1 cellular context compared by ENCODE assay signal in the genomic region with DNA sequence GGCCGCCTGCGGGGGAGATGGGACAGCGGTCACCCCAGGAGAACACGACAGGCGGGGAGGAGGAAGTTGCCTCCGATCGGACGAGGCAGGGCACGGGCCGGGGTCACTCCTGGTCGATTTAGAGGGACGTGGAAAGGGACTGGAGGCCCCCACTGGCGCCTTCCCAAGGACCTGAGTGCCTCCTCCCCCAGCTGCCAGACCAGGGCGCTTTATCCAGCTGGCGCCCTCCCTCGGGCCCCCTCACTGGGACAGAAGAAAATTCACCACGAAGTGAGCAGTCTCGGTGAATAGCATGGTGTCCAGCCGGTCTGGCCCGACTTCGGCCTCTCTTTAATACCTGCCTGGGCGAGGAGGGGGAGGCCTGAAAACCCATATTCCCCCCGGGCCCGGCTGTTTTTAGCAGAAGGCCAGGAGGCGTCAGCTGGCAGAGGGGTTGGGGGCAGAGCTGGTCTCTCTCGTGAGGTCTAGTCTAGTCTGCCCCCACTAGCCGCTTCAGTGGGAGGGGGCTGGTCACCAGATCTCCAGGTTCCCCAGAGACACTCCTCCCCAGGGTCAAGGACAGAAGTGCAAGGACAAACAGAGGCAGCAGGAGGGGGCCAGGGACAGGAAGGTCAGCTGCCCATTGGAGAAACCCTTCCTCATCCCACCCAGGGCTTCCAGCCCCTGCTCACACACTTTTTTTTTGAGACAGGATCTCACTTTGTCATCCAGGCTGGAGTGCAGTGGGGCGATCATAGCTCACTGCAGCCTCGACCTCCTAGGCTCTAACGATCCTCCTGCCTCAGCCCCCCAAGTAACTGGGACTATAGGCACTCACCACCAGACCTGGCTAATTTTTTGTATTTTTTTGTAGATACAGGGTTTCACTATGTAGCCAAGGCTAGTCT.
TF ChIP-seq lines count a peak whose summit lies in the region.

No MANE protein-coding gene starts in this region.

TF ChIP-seq in HepG2, 621 proteins besides CTCF, POLR2A, EP300 and RAD21 (continued from another document and continues in another):
- TF ChIP-seq, protein P1, sequence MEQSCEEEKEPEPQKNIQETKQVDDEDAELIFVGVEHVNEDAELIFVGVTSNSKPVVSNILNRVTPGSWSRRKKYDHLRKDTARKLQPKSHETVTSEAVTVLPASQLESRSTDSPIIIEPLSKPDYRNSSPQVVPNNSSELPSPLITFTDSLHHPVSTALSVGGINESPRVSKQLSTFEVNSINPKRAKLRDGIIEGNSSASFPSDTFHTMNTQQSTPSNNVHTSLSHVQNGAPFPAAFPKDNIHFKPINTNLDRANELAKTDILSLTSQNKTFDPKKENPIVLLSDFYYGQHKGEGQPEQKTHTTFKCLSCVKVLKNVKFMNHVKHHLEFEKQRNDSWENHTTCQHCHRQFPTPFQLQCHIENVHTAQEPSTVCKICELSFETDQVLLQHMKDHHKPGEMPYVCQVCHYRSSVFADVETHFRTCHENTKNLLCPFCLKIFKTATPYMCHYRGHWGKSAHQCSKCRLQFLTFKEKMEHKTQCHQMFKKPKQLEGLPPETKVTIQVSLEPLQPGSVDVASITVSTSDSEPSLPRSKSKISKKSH (CRISPR knock-in tag; IDR thresholded peaks at IDR 0.05; ENCODE audit: borderline replicate concordance) = peak; percentile 76; the same call in 1 of the 2 replicates
- TF ChIP-seq AKAP8 (CRISPR knock-in tag; IDR thresholded peaks at IDR 0.05) (no peak), MYNN (CRISPR knock-in tag; IDR thresholded peaks at IDR 0.05; ENCODE audit: low read depth) (no peak), GTF3A (CRISPR knock-in tag; conservative IDR thresholded peaks at IDR 0.05) (no peak), FOXK2 (IDR thresholded peaks at IDR 0.05) (no peak), CENPT (CRISPR knock-in tag; IDR thresholded peaks at IDR 0.05; ENCODE audit: low read depth) (no peak), ZNF451 (CRISPR knock-in tag; IDR thresholded peaks at IDR 0.05) (no peak), FOXO1 (CRISPR knock-in tag; IDR thresholded peaks at IDR 0.05) (no peak), ZNF329 (CRISPR knock-in tag; IDR thresholded peaks at IDR 0.05; ENCODE audit: low read depth) (no peak), ZNF790 (CRISPR knock-in tag; IDR thresholded peaks at IDR 0.05; ENCODE audit: borderline replicate concordance) (no peak), ZNF251 (CRISPR knock-in tag; IDR thresholded peaks at IDR 0.05) (no peak), ZIK1 (CRISPR knock-in tag; IDR thresholded peaks at IDR 0.05; ENCODE audit: borderline replicate concordance, low read depth) (no peak), ZNF678 (CRISPR knock-in tag; IDR thresholded peaks at IDR 0.05) (no peak), BHLHE40 (IDR thresholded peaks at IDR 0.05; ENCODE audit: low read length) (no peak), POLR2G (IDR thresholded peaks at IDR 0.05; ENCODE audit: low read depth, low read length) (peak; percentile 8; the same call in 1 of the 2 replicates), ZSCAN29 (CRISPR knock-in tag; conservative IDR thresholded peaks at IDR 0.05) (no peak), TBX3 (IDR thresholded peaks at IDR 0.05; ENCODE audit: borderline replicate concordance) (no peak), ZFP62 (CRISPR knock-in tag; IDR thresholded peaks at IDR 0.05) (no peak), ZBTB8A (CRISPR knock-in tag; IDR thresholded peaks at IDR 0.05; ENCODE audit: borderline replicate concordance, low read depth) (no peak), MTF1 (CRISPR knock-in tag; IDR thresholded peaks at IDR 0.05) (0 out of 2 replicates have a peak, but pooled peaks have one; percentile 53), JDP2 (CRISPR knock-in tag; IDR thresholded peaks at IDR 0.05; ENCODE audit: borderline replicate concordance) (no peak)
- TF ChIP-seq, protein P2, sequence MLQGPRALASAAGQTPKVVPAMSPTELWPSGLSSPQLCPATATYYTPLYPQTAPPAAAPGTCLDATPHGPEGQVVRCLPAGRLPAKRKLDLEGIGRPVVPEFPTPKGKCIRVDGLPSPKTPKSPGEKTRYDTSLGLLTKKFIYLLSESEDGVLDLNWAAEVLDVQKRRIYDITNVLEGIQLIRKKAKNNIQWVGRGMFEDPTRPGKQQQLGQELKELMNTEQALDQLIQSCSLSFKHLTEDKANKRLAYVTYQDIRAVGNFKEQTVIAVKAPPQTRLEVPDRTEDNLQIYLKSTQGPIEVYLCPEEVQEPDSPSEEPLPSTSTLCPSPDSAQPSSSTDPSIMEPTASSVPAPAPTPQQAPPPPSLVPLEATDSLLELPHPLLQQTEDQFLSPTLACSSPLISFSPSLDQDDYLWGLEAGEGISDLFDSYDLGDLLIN (CRISPR knock-in tag; IDR thresholded peaks at IDR 0.05; ENCODE audit: borderline replicate concordance) = no peak
- TF ChIP-seq, protein P3, sequence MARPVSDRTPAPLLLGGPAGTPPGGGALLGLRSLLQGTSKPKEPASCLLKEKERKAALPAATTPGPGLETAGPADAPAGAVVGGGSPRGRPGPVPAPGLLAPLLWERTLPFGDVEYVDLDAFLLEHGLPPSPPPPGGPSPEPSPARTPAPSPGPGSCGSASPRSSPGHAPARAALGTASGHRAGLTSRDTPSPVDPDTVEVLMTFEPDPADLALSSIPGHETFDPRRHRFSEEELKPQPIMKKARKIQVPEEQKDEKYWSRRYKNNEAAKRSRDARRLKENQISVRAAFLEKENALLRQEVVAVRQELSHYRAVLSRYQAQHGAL (CRISPR knock-in tag; IDR thresholded peaks at IDR 0.05; ENCODE audit: not compliant biosample characterization) = peak; percentile 23
- TF ChIP-seq, protein P4, sequence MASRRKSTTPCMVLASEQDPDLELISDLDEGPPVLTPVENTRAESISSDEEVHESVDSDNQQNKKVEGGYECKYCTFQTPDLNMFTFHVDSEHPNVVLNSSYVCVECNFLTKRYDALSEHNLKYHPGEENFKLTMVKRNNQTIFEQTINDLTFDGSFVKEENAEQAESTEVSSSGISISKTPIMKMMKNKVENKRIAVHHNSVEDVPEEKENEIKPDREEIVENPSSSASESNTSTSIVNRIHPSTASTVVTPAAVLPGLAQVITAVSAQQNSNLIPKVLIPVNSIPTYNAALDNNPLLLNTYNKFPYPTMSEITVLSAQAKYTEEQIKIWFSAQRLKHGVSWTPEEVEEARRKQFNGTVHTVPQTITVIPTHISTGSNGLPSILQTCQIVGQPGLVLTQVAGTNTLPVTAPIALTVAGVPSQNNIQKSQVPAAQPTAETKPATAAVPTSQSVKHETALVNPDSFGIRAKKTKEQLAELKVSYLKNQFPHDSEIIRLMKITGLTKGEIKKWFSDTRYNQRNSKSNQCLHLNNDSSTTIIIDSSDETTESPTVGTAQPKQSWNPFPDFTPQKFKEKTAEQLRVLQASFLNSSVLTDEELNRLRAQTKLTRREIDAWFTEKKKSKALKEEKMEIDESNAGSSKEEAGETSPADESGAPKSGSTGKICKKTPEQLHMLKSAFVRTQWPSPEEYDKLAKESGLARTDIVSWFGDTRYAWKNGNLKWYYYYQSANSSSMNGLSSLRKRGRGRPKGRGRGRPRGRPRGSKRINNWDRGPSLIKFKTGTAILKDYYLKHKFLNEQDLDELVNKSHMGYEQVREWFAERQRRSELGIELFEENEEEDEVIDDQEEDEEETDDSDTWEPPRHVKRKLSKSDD (CRISPR knock-in tag; IDR thresholded peaks at IDR 0.05; ENCODE audit: low read depth) = no peak
- TF ChIP-seq, protein P5, sequence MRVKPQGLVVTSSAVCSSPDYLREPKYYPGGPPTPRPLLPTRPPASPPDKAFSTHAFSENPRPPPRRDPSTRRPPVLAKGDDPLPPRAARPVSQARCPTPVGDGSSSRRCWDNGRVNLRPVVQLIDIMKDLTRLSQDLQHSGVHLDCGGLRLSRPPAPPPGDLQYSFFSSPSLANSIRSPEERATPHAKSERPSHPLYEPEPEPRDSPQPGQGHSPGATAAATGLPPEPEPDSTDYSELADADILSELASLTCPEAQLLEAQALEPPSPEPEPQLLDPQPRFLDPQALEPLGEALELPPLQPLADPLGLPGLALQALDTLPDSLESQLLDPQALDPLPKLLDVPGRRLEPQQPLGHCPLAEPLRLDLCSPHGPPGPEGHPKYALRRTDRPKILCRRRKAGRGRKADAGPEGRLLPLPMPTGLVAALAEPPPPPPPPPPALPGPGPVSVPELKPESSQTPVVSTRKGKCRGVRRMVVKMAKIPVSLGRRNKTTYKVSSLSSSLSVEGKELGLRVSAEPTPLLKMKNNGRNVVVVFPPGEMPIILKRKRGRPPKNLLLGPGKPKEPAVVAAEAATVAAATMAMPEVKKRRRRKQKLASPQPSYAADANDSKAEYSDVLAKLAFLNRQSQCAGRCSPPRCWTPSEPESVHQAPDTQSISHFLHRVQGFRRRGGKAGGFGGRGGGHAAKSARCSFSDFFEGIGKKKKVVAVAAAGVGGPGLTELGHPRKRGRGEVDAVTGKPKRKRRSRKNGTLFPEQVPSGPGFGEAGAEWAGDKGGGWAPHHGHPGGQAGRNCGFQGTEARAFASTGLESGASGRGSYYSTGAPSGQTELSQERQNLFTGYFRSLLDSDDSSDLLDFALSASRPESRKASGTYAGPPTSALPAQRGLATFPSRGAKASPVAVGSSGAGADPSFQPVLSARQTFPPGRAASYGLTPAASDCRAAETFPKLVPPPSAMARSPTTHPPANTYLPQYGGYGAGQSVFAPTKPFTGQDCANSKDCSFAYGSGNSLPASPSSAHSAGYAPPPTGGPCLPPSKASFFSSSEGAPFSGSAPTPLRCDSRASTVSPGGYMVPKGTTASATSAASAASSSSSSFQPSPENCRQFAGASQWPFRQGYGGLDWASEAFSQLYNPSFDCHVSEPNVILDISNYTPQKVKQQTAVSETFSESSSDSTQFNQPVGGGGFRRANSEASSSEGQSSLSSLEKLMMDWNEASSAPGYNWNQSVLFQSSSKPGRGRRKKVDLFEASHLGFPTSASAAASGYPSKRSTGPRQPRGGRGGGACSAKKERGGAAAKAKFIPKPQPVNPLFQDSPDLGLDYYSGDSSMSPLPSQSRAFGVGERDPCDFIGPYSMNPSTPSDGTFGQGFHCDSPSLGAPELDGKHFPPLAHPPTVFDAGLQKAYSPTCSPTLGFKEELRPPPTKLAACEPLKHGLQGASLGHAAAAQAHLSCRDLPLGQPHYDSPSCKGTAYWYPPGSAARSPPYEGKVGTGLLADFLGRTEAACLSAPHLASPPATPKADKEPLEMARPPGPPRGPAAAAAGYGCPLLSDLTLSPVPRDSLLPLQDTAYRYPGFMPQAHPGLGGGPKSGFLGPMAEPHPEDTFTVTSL (CRISPR knock-in tag; IDR thresholded peaks at IDR 0.05; ENCODE audit: borderline replicate concordance) = no peak; the same call in 1 of the 2 replicates
- TF ChIP-seq, protein P6, sequence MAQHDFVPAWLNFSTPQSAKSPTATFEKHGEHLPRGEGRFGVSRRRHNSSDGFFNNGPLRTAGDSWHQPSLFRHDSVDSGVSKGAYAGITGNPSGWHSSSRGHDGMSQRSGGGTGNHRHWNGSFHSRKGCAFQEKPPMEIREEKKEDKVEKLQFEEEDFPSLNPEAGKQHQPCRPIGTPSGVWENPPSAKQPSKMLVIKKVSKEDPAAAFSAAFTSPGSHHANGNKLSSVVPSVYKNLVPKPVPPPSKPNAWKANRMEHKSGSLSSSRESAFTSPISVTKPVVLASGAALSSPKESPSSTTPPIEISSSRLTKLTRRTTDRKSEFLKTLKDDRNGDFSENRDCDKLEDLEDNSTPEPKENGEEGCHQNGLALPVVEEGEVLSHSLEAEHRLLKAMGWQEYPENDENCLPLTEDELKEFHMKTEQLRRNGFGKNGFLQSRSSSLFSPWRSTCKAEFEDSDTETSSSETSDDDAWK (CRISPR knock-in tag; IDR thresholded peaks at IDR 0.05) = no peak
- TF ChIP-seq, protein P7, sequence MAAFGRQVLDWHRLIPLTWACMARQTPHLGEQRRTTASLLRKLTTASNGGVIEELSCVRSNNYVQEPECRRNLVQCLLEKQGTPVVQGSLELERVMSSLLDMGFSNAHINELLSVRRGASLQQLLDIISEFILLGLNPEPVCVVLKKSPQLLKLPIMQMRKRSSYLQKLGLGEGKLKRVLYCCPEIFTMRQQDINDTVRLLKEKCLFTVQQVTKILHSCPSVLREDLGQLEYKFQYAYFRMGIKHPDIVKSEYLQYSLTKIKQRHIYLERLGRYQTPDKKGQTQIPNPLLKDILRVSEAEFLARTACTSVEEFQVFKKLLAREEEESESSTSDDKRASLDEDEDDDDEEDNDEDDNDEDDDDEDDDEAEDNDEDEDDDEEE (CRISPR knock-in tag; IDR thresholded peaks at IDR 0.05) = no peak
- TF ChIP-seq, protein P8, sequence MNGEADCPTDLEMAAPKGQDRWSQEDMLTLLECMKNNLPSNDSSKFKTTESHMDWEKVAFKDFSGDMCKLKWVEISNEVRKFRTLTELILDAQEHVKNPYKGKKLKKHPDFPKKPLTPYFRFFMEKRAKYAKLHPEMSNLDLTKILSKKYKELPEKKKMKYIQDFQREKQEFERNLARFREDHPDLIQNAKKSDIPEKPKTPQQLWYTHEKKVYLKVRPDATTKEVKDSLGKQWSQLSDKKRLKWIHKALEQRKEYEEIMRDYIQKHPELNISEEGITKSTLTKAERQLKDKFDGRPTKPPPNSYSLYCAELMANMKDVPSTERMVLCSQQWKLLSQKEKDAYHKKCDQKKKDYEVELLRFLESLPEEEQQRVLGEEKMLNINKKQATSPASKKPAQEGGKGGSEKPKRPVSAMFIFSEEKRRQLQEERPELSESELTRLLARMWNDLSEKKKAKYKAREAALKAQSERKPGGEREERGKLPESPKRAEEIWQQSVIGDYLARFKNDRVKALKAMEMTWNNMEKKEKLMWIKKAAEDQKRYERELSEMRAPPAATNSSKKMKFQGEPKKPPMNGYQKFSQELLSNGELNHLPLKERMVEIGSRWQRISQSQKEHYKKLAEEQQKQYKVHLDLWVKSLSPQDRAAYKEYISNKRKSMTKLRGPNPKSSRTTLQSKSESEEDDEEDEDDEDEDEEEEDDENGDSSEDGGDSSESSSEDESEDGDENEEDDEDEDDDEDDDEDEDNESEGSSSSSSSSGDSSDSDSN (CRISPR knock-in tag; IDR thresholded peaks at IDR 0.05) = peak; percentile 83
- TF ChIP-seq, protein P9, sequence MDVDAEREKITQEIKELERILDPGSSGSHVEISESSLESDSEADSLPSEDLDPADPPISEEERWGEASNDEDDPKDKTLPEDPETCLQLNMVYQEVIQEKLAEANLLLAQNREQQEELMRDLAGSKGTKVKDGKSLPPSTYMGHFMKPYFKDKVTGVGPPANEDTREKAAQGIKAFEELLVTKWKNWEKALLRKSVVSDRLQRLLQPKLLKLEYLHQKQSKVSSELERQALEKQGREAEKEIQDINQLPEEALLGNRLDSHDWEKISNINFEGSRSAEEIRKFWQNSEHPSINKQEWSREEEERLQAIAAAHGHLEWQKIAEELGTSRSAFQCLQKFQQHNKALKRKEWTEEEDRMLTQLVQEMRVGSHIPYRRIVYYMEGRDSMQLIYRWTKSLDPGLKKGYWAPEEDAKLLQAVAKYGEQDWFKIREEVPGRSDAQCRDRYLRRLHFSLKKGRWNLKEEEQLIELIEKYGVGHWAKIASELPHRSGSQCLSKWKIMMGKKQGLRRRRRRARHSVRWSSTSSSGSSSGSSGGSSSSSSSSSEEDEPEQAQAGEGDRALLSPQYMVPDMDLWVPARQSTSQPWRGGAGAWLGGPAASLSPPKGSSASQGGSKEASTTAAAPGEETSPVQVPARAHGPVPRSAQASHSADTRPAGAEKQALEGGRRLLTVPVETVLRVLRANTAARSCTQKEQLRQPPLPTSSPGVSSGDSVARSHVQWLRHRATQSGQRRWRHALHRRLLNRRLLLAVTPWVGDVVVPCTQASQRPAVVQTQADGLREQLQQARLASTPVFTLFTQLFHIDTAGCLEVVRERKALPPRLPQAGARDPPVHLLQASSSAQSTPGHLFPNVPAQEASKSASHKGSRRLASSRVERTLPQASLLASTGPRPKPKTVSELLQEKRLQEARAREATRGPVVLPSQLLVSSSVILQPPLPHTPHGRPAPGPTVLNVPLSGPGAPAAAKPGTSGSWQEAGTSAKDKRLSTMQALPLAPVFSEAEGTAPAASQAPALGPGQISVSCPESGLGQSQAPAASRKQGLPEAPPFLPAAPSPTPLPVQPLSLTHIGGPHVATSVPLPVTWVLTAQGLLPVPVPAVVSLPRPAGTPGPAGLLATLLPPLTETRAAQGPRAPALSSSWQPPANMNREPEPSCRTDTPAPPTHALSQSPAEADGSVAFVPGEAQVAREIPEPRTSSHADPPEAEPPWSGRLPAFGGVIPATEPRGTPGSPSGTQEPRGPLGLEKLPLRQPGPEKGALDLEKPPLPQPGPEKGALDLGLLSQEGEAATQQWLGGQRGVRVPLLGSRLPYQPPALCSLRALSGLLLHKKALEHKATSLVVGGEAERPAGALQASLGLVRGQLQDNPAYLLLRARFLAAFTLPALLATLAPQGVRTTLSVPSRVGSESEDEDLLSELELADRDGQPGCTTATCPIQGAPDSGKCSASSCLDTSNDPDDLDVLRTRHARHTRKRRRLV (CRISPR knock-in tag; IDR thresholded peaks at IDR 0.05) = no peak; the same call in 1 of the 2 replicates
